Comparison of ENCODE assay signal across 1 cellular context in the genomic region with DNA sequence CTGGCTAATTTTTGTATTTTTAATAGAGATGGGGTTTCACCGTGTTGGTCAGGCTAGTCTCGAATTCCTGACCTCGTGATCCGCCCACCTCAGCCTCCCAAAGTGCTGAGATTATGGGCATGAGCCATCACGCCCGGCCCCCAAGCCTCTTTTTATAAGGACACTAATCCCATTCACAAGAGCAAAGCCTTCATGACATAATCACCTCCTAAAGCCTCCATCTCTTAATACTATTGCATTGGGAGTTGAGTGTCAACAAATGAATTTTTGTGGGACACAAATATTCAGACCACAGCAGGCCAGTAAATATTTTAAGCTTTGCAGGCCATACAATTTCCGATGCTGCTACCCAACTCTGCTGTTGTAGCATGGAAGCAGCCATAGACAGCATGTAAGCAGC.
TF ChIP-seq lines count a peak whose summit lies in the region.

No MANE protein-coding gene starts in this region.

TF ChIP-seq in IMR-90, 13 proteins besides CTCF, POLR2A, EP300 and RAD21:
- TF ChIP-seq, protein P1, sequence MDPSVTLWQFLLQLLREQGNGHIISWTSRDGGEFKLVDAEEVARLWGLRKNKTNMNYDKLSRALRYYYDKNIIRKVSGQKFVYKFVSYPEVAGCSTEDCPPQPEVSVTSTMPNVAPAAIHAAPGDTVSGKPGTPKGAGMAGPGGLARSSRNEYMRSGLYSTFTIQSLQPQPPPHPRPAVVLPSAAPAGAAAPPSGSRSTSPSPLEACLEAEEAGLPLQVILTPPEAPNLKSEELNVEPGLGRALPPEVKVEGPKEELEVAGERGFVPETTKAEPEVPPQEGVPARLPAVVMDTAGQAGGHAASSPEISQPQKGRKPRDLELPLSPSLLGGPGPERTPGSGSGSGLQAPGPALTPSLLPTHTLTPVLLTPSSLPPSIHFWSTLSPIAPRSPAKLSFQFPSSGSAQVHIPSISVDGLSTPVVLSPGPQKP (IDR thresholded peaks at IDR 0.05; ENCODE audit: borderline replicate concordance, low read depth, low read length) = no peak
- no peak for TF ChIP-seq RCOR1 (IDR thresholded peaks at IDR 0.05; ENCODE audit: insufficient replicate concordance, low read length)
- no peak for TF ChIP-seq BHLHE40 (IDR thresholded peaks at IDR 0.05; ENCODE audit: low read depth, low read length)
- no peak for TF ChIP-seq MXI1 (IDR thresholded peaks at IDR 0.05; ENCODE audit: borderline replicate concordance, low read depth, low read length)
- TF ChIP-seq CHD1 (IDR thresholded peaks at IDR 0.05; ENCODE audit: low read depth, low read length) = no peak
- TF ChIP-seq NFE2L2 (IDR thresholded peaks at IDR 0.05; ENCODE audit: low read depth, low read length) = no peak
- TF ChIP-seq CEBPB (IDR thresholded peaks at IDR 0.05; ENCODE audit: low read depth, low read length) = no peak
- TF ChIP-seq MAZ (IDR thresholded peaks at IDR 0.05; ENCODE audit: borderline replicate concordance, low read depth, low read length) = no peak
- TF ChIP-seq RFX5 (IDR thresholded peaks at IDR 0.05; ENCODE audit: low read depth, low read length) = no peak
- no peak for TF ChIP-seq SMC3 (IDR thresholded peaks at IDR 0.05; ENCODE audit: low read depth, low read length)
- TF ChIP-seq, protein P2, sequence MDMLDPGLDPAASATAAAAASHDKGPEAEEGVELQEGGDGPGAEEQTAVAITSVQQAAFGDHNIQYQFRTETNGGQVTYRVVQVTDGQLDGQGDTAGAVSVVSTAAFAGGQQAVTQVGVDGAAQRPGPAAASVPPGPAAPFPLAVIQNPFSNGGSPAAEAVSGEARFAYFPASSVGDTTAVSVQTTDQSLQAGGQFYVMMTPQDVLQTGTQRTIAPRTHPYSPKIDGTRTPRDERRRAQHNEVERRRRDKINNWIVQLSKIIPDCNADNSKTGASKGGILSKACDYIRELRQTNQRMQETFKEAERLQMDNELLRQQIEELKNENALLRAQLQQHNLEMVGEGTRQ (IDR thresholded peaks at IDR 0.05; ENCODE audit: low read depth, low read length) = no peak
- TF ChIP-seq MAFK (IDR thresholded peaks at IDR 0.05; ENCODE audit: low read depth, low read length) = no peak
- no peak for TF ChIP-seq FOS (IDR thresholded peaks at IDR 0.05; ENCODE audit: low read depth, low read length)
